In the genomic region with DNA sequence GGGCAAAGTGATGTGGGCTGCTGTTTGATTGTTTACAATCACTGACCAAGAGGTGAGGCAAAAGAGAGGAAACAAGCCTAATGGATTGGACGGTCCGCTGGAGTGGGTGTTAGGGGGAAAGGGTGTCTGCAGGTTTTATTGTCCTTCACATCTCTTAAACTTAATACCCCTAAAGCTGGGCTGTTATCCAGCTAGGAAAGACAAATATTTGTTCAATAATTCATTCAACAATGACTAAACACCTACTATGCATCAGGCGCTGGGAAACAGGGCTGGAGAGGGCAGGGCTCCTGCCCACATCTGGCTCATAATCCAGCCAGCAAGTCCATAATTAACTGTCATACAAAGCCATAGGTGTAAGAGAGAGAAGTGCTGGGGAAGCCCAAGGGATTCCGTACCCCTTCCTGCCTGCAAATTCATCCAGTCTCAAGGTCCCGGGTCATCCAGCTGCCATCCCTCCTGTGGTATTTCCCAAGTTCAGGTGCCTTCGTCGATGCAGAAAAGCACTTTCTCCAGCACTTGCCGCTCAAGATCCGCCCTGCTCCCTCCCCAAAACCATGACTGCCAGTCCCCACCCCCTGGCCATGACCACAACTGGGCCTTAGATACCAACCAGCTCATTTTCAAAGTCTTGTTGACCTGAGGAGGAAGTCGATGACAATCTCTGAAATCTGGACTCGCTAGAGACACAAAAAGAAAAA, we compare ENCODE assay signal across 14 cellular contexts. TPM values are rescaled to one million over a fixed set of nuclear protein-coding genes. Genes with fewer than 3 reads are reported as not detected.
A peak's percentile ranks its signal among the peaks of the same experiment; 100 is the strongest.
DNase-seq lines count a peak whose midpoint lies in the region; ATAC-seq, FAIRE-seq and TF ChIP-seq lines count a peak whose summit lies in the region.
"Had no signal": no experiment of that assay in that cellular context is flagged by ENCODE, and none has a peak within 500 bp of the region (broad histone marks: within the 10 kb centered on the region; RNA-seq: fewer than 3 reads in every experiment).

No MANE protein-coding gene starts in this region.

- peaks cover 18 to 73% of the 10 kb centered on the region in 2 experiments for H3K36me3 ChIP-seq in HepG2 (replicated peaks in 1 of 2; ENCODE audit: control insufficient read depth in 1 of 2, insufficient read depth in 2 of 2, low read length in 2 of 2)

- TF ChIP-seq EP300 in HepG2 (IDR thresholded peaks at IDR 0.05; ENCODE audit: low read depth in 2 of 2, low read length in 2 of 2) (no peak), HepG2 (CRISPR knock-in tag; IDR thresholded peaks at IDR 0.05; ENCODE audit: borderline replicate concordance) (no peak)

- BruUV-seq in HepG2 (replicated peaks; lab: Mats Ljungman, UMichigan): no TSS peak

- no peaks in the 10 kb centered on the region for H3K79me2 ChIP-seq in HepG2 (ENCODE audit: insufficient read depth, low read length)

- no peak for TF ChIP-seq RAD21 in HepG2 (CRISPR knock-in tag; IDR thresholded peaks at IDR 0.05)

- DNase-seq in DMS153 (lab: John Stamatoyannopoulos, UW) (peak; percentile 97), NCI-H1092 (lab: John Stamatoyannopoulos, UW) (peak; percentile 89), SW480 (ENCODE audit: low spot score) (peak; percentile 43), HepG2 (ENCODE audit: low spot score) (no peak), NOMO-1 treated with DMSO at 0.1 percent for 48 hours (lab: John Stamatoyannopoulos, UW; ENCODE audit: unreplicated experiment) (no peak), dedifferentiated amniotic fluid mesenchymal stem cell (ENCODE audit: extremely low spot score) (no peak)
- DNase-seq: activated CD4-positive, alpha-beta T cell treated with anti-CD3 and anti-CD28 coated beads for 4 hours; activated naive CD4-positive, alpha-beta T cell treated with Interleukin-2 at 50 U/mL for 16 hours; Caco-2; effector CD8-positive, alpha-beta T cell; heart left ventricle had no signal

- H3K27ac ChIP-seq in HepG2 (ENCODE audit: extremely low read length, insufficient read depth, low read length): no peak overlapping the region
- H3K27ac ChIP-seq: heart left ventricle, SJCRH30 had no signal

- no peaks in the 10 kb centered on the region for H3K9me3 ChIP-seq in HepG2 (ENCODE audit: low read length)
- H3K9me3 ChIP-seq: Caco-2, heart left ventricle, SJCRH30 had no signal

- no peaks in the 10 kb centered on the region for H4K20me1 ChIP-seq in HepG2 (ENCODE audit: insufficient read depth, low read length)

- in situ Hi-C loops in HepG2 (cut with HindIII; ENCODE audit: extremely low pct_ligation_motif_present, low pct_unique_long_range_greater_than_20kb): no loop called here

- TF ChIP-seq POLR2A in HepG2 (IDR thresholded peaks at IDR 0.05; ENCODE audit: insufficient read depth in 1 of 2, low read depth in 2 of 2, low read length in 2 of 2): no peak

- 92% methylated on average over 10 of the region's 11 CpGs for WGBS in HepG2 (ENCODE audit: low lambda C conversion rate)

- ATAC-seq in HepG2 (no peak), GM18873 (IDR thresholded peaks at IDR 0.05; ENCODE audit: low FRiP score, unreplicated experiment) (no peak), GM18909 (IDR thresholded peaks at IDR 0.05; ENCODE audit: poor library complexity, unreplicated experiment) (no peak)
- ATAC-seq: heart left ventricle had no signal

- POLR2A ChIA-PET in HepG2 (lab: Yijun Ruan, JAX): interaction anchor here (2.2 kb wide), 1 partner anchor 11 kb away, joined by 12 read pairs; the partner anchor contains the start of gene TMEM63A

- TF ChIP-seq CTCF in HepG2 (CRISPR knock-in tag; IDR thresholded peaks at IDR 0.05): no peak

- peaks cover 8% of the 10 kb centered on the region; the same call in 1 of the 2 replicates for H3K4me1 ChIP-seq in HepG2 (ENCODE audit: insufficient read depth, low read length)

- intact Hi-C loops in HepG2 (cut with micrococcal nuclease; ENCODE audit: unreplicated experiment): no loop called here

- H3K4me2 ChIP-seq in HepG2 (ENCODE audit: low read depth, low read length): no peak overlapping the region

- no peaks in the 10 kb centered on the region for H3K27me3 ChIP-seq in HepG2 (ENCODE audit: control insufficient read depth in 1 of 2, insufficient read depth in 2 of 2, low read length in 2 of 2)
- H3K27me3 ChIP-seq: heart left ventricle, SJCRH30 had no signal

- no peak overlapping the region for H2AFZ ChIP-seq in HepG2 (ENCODE audit: low read length)

- CTCF ChIA-PET in HepG2 (lab: Yijun Ruan, JAX; ENCODE audit: low intra/inter-chr PET ratio, low total read pairs): no interaction called here

- FAIRE-seq in HepG2 (lab: Jason Lieb, UNC): no peak

- no peak overlapping the region for H3K9ac ChIP-seq in HepG2 (ENCODE audit: insufficient read depth, low read depth, low read length)

- no peak overlapping the region for H3K4me3 ChIP-seq in HepG2 (replicated peaks in 1 of 3; ENCODE audit: insufficient read depth in 1 of 3, low read depth in 2 of 3, low read length in 3 of 3)
- H3K4me3 ChIP-seq: heart left ventricle, SJCRH30 had no signal

RNA-seq across cellular contexts. Expression of gene TMEM63A, which starts 10.7 kb away (rescaled TPM):
- total RNA-seq in HepG2 (2016; rRNA removed; fragmentation: Illumina TruSeq; extraction: Trizol): 6.8 and 23.9 TPM in 2 replicates
- total RNA-seq in HepG2 (2016; cell fraction: cytosol; rRNA removed; fragmentation: Illumina TruSeq; extraction: Trizol; ENCODE audit: low read depth): 8.4 and 11.8 TPM in 2 replicates
- 6.3 and 23.7 TPM in 2 replicates for total RNA-seq in HepG2 (2016; cell fraction: insoluble cytoplasmic fraction; rRNA removed; fragmentation: Illumina TruSeq; extraction: Trizol)
- total RNA-seq in HepG2 (2016; cell fraction: membrane; rRNA removed; fragmentation: Illumina TruSeq; extraction: Trizol): 9.0 and 9.3 TPM in 2 replicates
- total RNA-seq in HepG2 (2016; cell fraction: nucleus; rRNA removed; fragmentation: Illumina TruSeq; extraction: Trizol): 45.2 and 52.0 TPM in 2 replicates
- polyA plus RNA-seq in HepG2 (2011; rRNA removed): 53.3 and 68.4 TPM in 2 replicates
- polyA plus RNA-seq in HepG2 (2011; cell fraction: cytosol; rRNA removed): 12.0 and 12.6 TPM in 2 replicates
- polyA plus RNA-seq in HepG2 (2011; cell fraction: nucleus; rRNA removed): 382 and 397 TPM in 2 replicates
- polyA plus RNA-seq in HepG2 (2012): 27.8 and 32.4 TPM in 2 replicates
- polyA plus RNA-seq in HepG2 (2016; cell fraction: cytosol; fragmentation: Illumina TruSeq; extraction: Trizol; ENCODE audit: low read depth): 1.2 and 1.4 TPM in 2 replicates
- 5.6 and 6.1 TPM in 2 replicates for polyA plus RNA-seq in HepG2 (2016; cell fraction: insoluble cytoplasmic fraction; fragmentation: Illumina TruSeq; extraction: Trizol; ENCODE audit: low read depth)
- 2.8 and 3.1 TPM in 2 replicates for polyA plus RNA-seq in HepG2 (2016; cell fraction: membrane; fragmentation: Illumina TruSeq; extraction: Trizol; ENCODE audit: low read depth)
- polyA plus RNA-seq in HepG2 (2016; cell fraction: nucleus; fragmentation: Illumina TruSeq; extraction: Trizol; ENCODE audit: insufficient read depth, low read depth): 77.1 and 87.3 TPM in 2 replicates
- polyA minus RNA-seq in HepG2 (2011; rRNA and poly(A)+ RNA removed; ENCODE audit: low replicate concordance): 69.8 and 79.8 TPM in 2 replicates
- polyA minus RNA-seq in HepG2 (2011; cell fraction: cytosol; rRNA and poly(A)+ RNA removed): 11.9 and 15.7 TPM in 2 replicates
- 124 and 138 TPM in 2 replicates for polyA minus RNA-seq in HepG2 (2011; cell fraction: nucleus; rRNA and poly(A)+ RNA removed)

RNA-seq across cellular contexts. Expression of gene LEFTY1, which starts 17.4 kb away (rescaled TPM):
- 0.29 TPM in 1 of 2 replicates, not detected in the other for total RNA-seq in HepG2 (2016; rRNA removed; fragmentation: Illumina TruSeq; extraction: Trizol)
- 0.20 TPM in 1 of 2 replicates, not detected in the other for total RNA-seq in HepG2 (2016; cell fraction: cytosol; rRNA removed; fragmentation: Illumina TruSeq; extraction: Trizol; ENCODE audit: low read depth)
- 0.18 and 0.50 TPM in 2 replicates for total RNA-seq in HepG2 (2016; cell fraction: insoluble cytoplasmic fraction; rRNA removed; fragmentation: Illumina TruSeq; extraction: Trizol)
- total RNA-seq in HepG2 (2016; cell fraction: membrane; rRNA removed; fragmentation: Illumina TruSeq; extraction: Trizol): 0.09 TPM in 1 of 2 replicates, not detected in the other
- 0.22 and 0.38 TPM in 2 replicates for total RNA-seq in HepG2 (2016; cell fraction: nucleus; rRNA removed; fragmentation: Illumina TruSeq; extraction: Trizol)
- polyA plus RNA-seq in HepG2 (2011; rRNA removed): 0.79 and 1.8 TPM in 2 replicates
- polyA plus RNA-seq in HepG2 (2011; cell fraction: cytosol; rRNA removed): 1.6 and 1.9 TPM in 2 replicates
- 0.68 and 0.78 TPM in 2 replicates for polyA plus RNA-seq in HepG2 (2011; cell fraction: nucleus; rRNA removed)
- 0.32 and 0.55 TPM in 2 replicates for polyA plus RNA-seq in HepG2 (2012)
- polyA plus RNA-seq in HepG2 (2016; cell fraction: cytosol; fragmentation: Illumina TruSeq; extraction: Trizol; ENCODE audit: low read depth): not detected in 2 replicates
- 0.14 TPM in 1 of 2 replicates, not detected in the other for polyA plus RNA-seq in HepG2 (2016; cell fraction: insoluble cytoplasmic fraction; fragmentation: Illumina TruSeq; extraction: Trizol; ENCODE audit: low read depth)
- 0.11 TPM in 1 of 2 replicates, not detected in the other for polyA plus RNA-seq in HepG2 (2016; cell fraction: membrane; fragmentation: Illumina TruSeq; extraction: Trizol; ENCODE audit: low read depth)
- 0.28 and 0.51 TPM in 2 replicates for polyA plus RNA-seq in HepG2 (2016; cell fraction: nucleus; fragmentation: Illumina TruSeq; extraction: Trizol; ENCODE audit: insufficient read depth, low read depth)
- polyA minus RNA-seq in HepG2 (2011; rRNA and poly(A)+ RNA removed; ENCODE audit: low replicate concordance): 0.12 TPM in 1 of 2 replicates, not detected in the other
- polyA minus RNA-seq in HepG2 (2011; cell fraction: cytosol; rRNA and poly(A)+ RNA removed): 0.49 and 0.53 TPM in 2 replicates
- polyA minus RNA-seq in HepG2 (2011; cell fraction: nucleus; rRNA and poly(A)+ RNA removed): 0.52 and 0.99 TPM in 2 replicates
- total RNA-seq: Caco-2 had no signal

RNA-seq across cellular contexts. Expression of gene PYCR2, which starts 52.5 kb away (rescaled TPM):
- 47.8 and 49.5 TPM in 2 replicates for total RNA-seq in HepG2 (2016; rRNA removed; fragmentation: Illumina TruSeq; extraction: Trizol)
- total RNA-seq in HepG2 (2016; cell fraction: cytosol; rRNA removed; fragmentation: Illumina TruSeq; extraction: Trizol; ENCODE audit: low read depth): 8.2 and 9.6 TPM in 2 replicates
- 45.9 and 51.2 TPM in 2 replicates for total RNA-seq in HepG2 (2016; cell fraction: insoluble cytoplasmic fraction; rRNA removed; fragmentation: Illumina TruSeq; extraction: Trizol)
- total RNA-seq in HepG2 (2016; cell fraction: membrane; rRNA removed; fragmentation: Illumina TruSeq; extraction: Trizol): 16.1 and 17.9 TPM in 2 replicates
- 31.1 and 42.8 TPM in 2 replicates for total RNA-seq in HepG2 (2016; cell fraction: nucleus; rRNA removed; fragmentation: Illumina TruSeq; extraction: Trizol)
- 47.2 and 54.2 TPM in 2 replicates for polyA plus RNA-seq in HepG2 (2011; rRNA removed)
- polyA plus RNA-seq in HepG2 (2011; cell fraction: cytosol; rRNA removed): 25.8 and 40.7 TPM in 2 replicates
- polyA plus RNA-seq in HepG2 (2011; cell fraction: nucleus; rRNA removed): 98.0 and 106 TPM in 2 replicates
- polyA plus RNA-seq in HepG2 (2012): 29.7 and 35.8 TPM in 2 replicates
- 3.9 and 4.7 TPM in 2 replicates for polyA plus RNA-seq in HepG2 (2016; cell fraction: cytosol; fragmentation: Illumina TruSeq; extraction: Trizol; ENCODE audit: low read depth)
- 51.7 and 55.3 TPM in 2 replicates for polyA plus RNA-seq in HepG2 (2016; cell fraction: insoluble cytoplasmic fraction; fragmentation: Illumina TruSeq; extraction: Trizol; ENCODE audit: low read depth)
- 8.9 and 9.2 TPM in 2 replicates for polyA plus RNA-seq in HepG2 (2016; cell fraction: membrane; fragmentation: Illumina TruSeq; extraction: Trizol; ENCODE audit: low read depth)
- polyA plus RNA-seq in HepG2 (2016; cell fraction: nucleus; fragmentation: Illumina TruSeq; extraction: Trizol; ENCODE audit: insufficient read depth, low read depth): 87.0 and 102 TPM in 2 replicates
- polyA minus RNA-seq in HepG2 (2011; rRNA and poly(A)+ RNA removed; ENCODE audit: low replicate concordance): 56.1 and 62.6 TPM in 2 replicates
- 13.5 and 15.9 TPM in 2 replicates for polyA minus RNA-seq in HepG2 (2011; cell fraction: cytosol; rRNA and poly(A)+ RNA removed)
- 14.4 and 15.9 TPM in 2 replicates for polyA minus RNA-seq in HepG2 (2011; cell fraction: nucleus; rRNA and poly(A)+ RNA removed)

Comparison
In these comparisons a context has a peak if more than half of its experiments do, and no peak if none do; other contexts are left out.
1. DNase-seq: peak in DMS153 (single experiment), NCI-H1092 (single experiment) and SW480 (single experiment); none in HepG2 (single experiment), NOMO-1 treated with DMSO at 0.1 percent for 48 hours (single experiment) and dedifferentiated amniotic fluid mesenchymal stem cell (single experiment).